Comparison of ENCODE assay signal across 18 cellular contexts in genomic region chr7:157269341-157270059, GRCh38.
A peak's percentile ranks its signal among the peaks of the same experiment; 100 is the strongest.
DNase-seq lines count a peak whose midpoint lies in the region; ATAC-seq and TF ChIP-seq lines count a peak whose summit lies in the region.
"Had no signal": no experiment of that assay in that cellular context is flagged by ENCODE, and none has a peak within 500 bp of the region (broad histone marks: within the 10 kb centered on the region; RNA-seq: fewer than 3 reads in every experiment).

No MANE protein-coding gene starts in this region.

- no peaks in the 10 kb centered on the region for H3K9me2 ChIP-seq in Loucy (replicated peaks; ENCODE audit: low read depth, low read length)

- H3K4me1 ChIP-seq in Loucy (ENCODE audit: insufficient read depth, low read length, poor library complexity, severe bottlenecking) = no peaks in the 10 kb centered on the region

- H3K79me2 ChIP-seq in Loucy (ENCODE audit: insufficient read depth, low read length) = no peaks in the 10 kb centered on the region

- H3K27me3 ChIP-seq in Loucy (ENCODE audit: insufficient read depth, low read length, poor library complexity, severe bottlenecking) = no peaks in the 10 kb centered on the region
- H3K27me3 ChIP-seq: neutrophil had no signal

- H3K4me3 ChIP-seq in Loucy (ENCODE audit: low read length, poor library complexity, severe bottlenecking) = no peak overlapping the region

- H3K9me3 ChIP-seq in Loucy (ENCODE audit: insufficient read depth, low read depth, low read length) = no peaks in the 10 kb centered on the region
- H3K9me3 ChIP-seq: neutrophil had no signal

- intact Hi-C loops in sciatic nerve (cut with DNase I) = no loop called here

- H3K4me2 ChIP-seq in Loucy (ENCODE audit: low read depth, low read length, poor library complexity, severe bottlenecking) = no peak overlapping the region

- peaks cover 40% of the 10 kb centered on the region; the same call in 1 of the 2 replicates for H3K36me3 ChIP-seq in Loucy (ENCODE audit: insufficient read depth, low read length)

- TF ChIP-seq CTCF in Loucy (conservative IDR thresholded peaks at IDR 0.05; ENCODE audit: low read length) (no peak), chondrocyte (IDR thresholded peaks at IDR 0.05) (no peak)

- no peaks in the 10 kb centered on the region for H3K27me3 Mint-ChIP-seq in activated T-cell treated with anti-CD3 and anti-CD28 coated beads, Interleukin-2, amount 50 U/mL, for 24 hours
- H3K27me3 Mint-ChIP-seq in chondrocyte (ENCODE audit: low read depth) = no peaks in the 10 kb centered on the region
- H3K27me3 Mint-ChIP-seq: activated naive CD8-positive, alpha-beta T cell treated with anti-CD3 and anti-CD28 coated beads, Interleukin-2, amount 10 ng/mL, durations not matched to agents 7 days and 5 days had no signal

- no peak for DNase-seq in activated T-cell treated with anti-CD3 and anti-CD28 coated beads, Interleukin-2, amount 50 U/mL, for 24 hours
- DNase-seq in activated T-cell treated with anti-CD3 and anti-CD28 coated beads for 4 hours = no peak
- peak; percentile 35 for DNase-seq in chondrocyte (ENCODE audit: low spot score)
- peak; percentile 40 for DNase-seq in sciatic nerve (ENCODE audit: low spot score)
- no peak for DNase-seq in ureter (ENCODE audit: low spot score)
- DNase-seq: activated naive CD8-positive, alpha-beta T cell treated with anti-CD3 and anti-CD28 coated beads, Interleukin-2, amount 10 ng/mL, durations not matched to agents 7 days and 5 days; AML-193; cerebellar nuclear complex; DND-41; head of caudate nucleus; kidney glomerular epithelial cell; NCI-H2081 treated with DMSO at 0.1 percent for 48 hours; NCI-H446; T1000 had no signal

- no peak overlapping the region for H3K4me3 Mint-ChIP-seq in activated T-cell treated with anti-CD3 and anti-CD28 coated beads, Interleukin-2, amount 50 U/mL, for 24 hours
- no peak overlapping the region for H3K4me3 Mint-ChIP-seq in chondrocyte (ENCODE audit: unreplicated experiment)
- H3K4me3 Mint-ChIP-seq: activated naive CD8-positive, alpha-beta T cell treated with anti-CD3 and anti-CD28 coated beads, Interleukin-2, amount 10 ng/mL, durations not matched to agents 7 days and 5 days had no signal

- no peaks in the 10 kb centered on the region for H4K20me1 ChIP-seq in Loucy (ENCODE audit: insufficient read depth, low read length, poor library complexity, severe bottlenecking)

- H3K27ac Mint-ChIP-seq in activated T-cell treated with anti-CD3 and anti-CD28 coated beads, Interleukin-2, amount 50 U/mL, for 24 hours = peak overlapping the region; percentile 20
- H3K27ac Mint-ChIP-seq in chondrocyte (ENCODE audit: unreplicated experiment) = peak overlapping the region; percentile 25
- H3K27ac Mint-ChIP-seq: activated naive CD8-positive, alpha-beta T cell treated with anti-CD3 and anti-CD28 coated beads, Interleukin-2, amount 10 ng/mL, durations not matched to agents 7 days and 5 days had no signal

- ATAC-seq in sciatic nerve (no peak), HG02763 (IDR thresholded peaks at IDR 0.05; ENCODE audit: unreplicated experiment) (no peak), HG03520 (IDR thresholded peaks at IDR 0.05; ENCODE audit: unreplicated experiment) (no peak)

- H2AFZ ChIP-seq in Loucy (ENCODE audit: low read length) = no peak overlapping the region

- no peaks in the 10 kb centered on the region for H3K9me3 Mint-ChIP-seq in activated T-cell treated with anti-CD3 and anti-CD28 coated beads, Interleukin-2, amount 50 U/mL, for 24 hours
- no peaks in the 10 kb centered on the region for H3K9me3 Mint-ChIP-seq in chondrocyte (ENCODE audit: low read depth)
- H3K9me3 Mint-ChIP-seq: activated naive CD8-positive, alpha-beta T cell treated with anti-CD3 and anti-CD28 coated beads, Interleukin-2, amount 10 ng/mL, durations not matched to agents 7 days and 5 days had no signal

- H3K4me1 Mint-ChIP-seq in activated T-cell treated with anti-CD3 and anti-CD28 coated beads, Interleukin-2, amount 50 U/mL, for 24 hours (ENCODE audit: low read depth) = peaks cover 13% of the 10 kb centered on the region
- peaks cover 31% of the 10 kb centered on the region for H3K4me1 Mint-ChIP-seq in chondrocyte (ENCODE audit: low read depth)

- peaks cover 71% of the 10 kb centered on the region for H3K36me3 Mint-ChIP-seq in activated T-cell treated with anti-CD3 and anti-CD28 coated beads, Interleukin-2, amount 50 U/mL, for 24 hours (ENCODE audit: low read depth)
- peaks cover 29% of the 10 kb centered on the region for H3K36me3 Mint-ChIP-seq in chondrocyte (ENCODE audit: low read depth)

- no peaks in the 10 kb centered on the region for H3F3A ChIP-seq in Loucy (ENCODE audit: low read depth)

- H3K9ac ChIP-seq in Loucy (ENCODE audit: low read depth, low read length, poor library complexity, severe bottlenecking) = peak overlapping the region; percentile 14

Comparison
In these comparisons a context has a peak if more than half of its experiments do, and no peak if none do; other contexts are left out.
1. DNase-seq: peak in chondrocyte (single experiment) and sciatic nerve (single experiment); none in activated T-cell treated with anti-CD3 and anti-CD28 coated beads, Interleukin-2, amount 50 U/mL, for 24 hours (single experiment), activated T-cell treated with anti-CD3 and anti-CD28 coated beads for 4 hours (single experiment) and ureter (single experiment).